21 cellular contexts compared by ENCODE assay signal in genomic region chr4:19241845-19242244, GRCh38.
"Had no signal": no experiment of that assay in that cellular context is flagged by ENCODE, and none has a peak within 500 bp of the region (broad histone marks: within the 10 kb centered on the region; RNA-seq: fewer than 3 reads in every experiment).

No MANE protein-coding gene starts in this region.

- H3K4me3 ChIP-seq: dorsolateral prefrontal cortex, gastrocnemius medialis, lung, neural progenitor cell, psoas muscle, skin epidermis, thoracic aorta, tibial nerve, upper lobe of right lung, uterus had no signal

- H3K4me2 ChIP-seq: neural progenitor cell had no signal

- H3K36me3 ChIP-seq: gastrocnemius medialis, neural progenitor cell, thoracic aorta, tibial nerve, upper lobe of right lung, uterus had no signal

- H3K4me1 ChIP-seq: gastrocnemius medialis, neural progenitor cell, psoas muscle, tibial nerve, upper lobe of right lung, uterus had no signal

- DNase-seq: dorsolateral prefrontal cortex; effector CD4-positive, alpha-beta T cell; foreskin fibroblast; gastrocnemius medialis; head of caudate nucleus; kidney; midbrain; naive thymus-derived CD4-positive, alpha-beta T cell; psoas muscle; right cardiac atrium; stimulated activated CD4-positive, alpha-beta T cell treated with anti-CD3 and anti-CD28 coated beads, Interleukin-15, amount 100 ng/mL, for 24 hours; stimulated activated CD4-positive, alpha-beta T cell treated with anti-CD3 and anti-CD28 coated beads, Interleukin-2, amount 100 ng/mL, for 48 hours; stimulated activated naive B cell treated with anti-CD40 and anti-IgM and Interleukin-4, amounts not matched to agents 10 μg/mL and 1 μg/mL and 100 μg/mL, for 72 hours; upper lobe of right lung; uterus had no signal

- H3K27me3 ChIP-seq: dorsolateral prefrontal cortex, gastrocnemius medialis, neural progenitor cell, tibial nerve, upper lobe of right lung, uterus had no signal

- ATAC-seq: gastrocnemius medialis; left lobe of liver; naive thymus-derived CD4-positive, alpha-beta T cell; psoas muscle; right cardiac atrium; stimulated activated naive B cell treated with anti-CD40 and anti-IgM and Interleukin-4, amounts not matched to agents 10 μg/mL and 1 μg/mL and 100 μg/mL, for 72 hours; upper lobe of right lung had no signal

- H3K9ac ChIP-seq: neural progenitor cell had no signal

- H3K9me3 ChIP-seq: gastrocnemius medialis, psoas muscle, thoracic aorta, tibial nerve, upper lobe of right lung, uterus had no signal

- H3K27ac ChIP-seq: dorsolateral prefrontal cortex, gastrocnemius medialis, neural progenitor cell, psoas muscle, skin epidermis, thoracic aorta, tibial nerve, upper lobe of right lung, uterus had no signal
